ENCODE assay signal across 1 cellular context in the genomic region with DNA sequence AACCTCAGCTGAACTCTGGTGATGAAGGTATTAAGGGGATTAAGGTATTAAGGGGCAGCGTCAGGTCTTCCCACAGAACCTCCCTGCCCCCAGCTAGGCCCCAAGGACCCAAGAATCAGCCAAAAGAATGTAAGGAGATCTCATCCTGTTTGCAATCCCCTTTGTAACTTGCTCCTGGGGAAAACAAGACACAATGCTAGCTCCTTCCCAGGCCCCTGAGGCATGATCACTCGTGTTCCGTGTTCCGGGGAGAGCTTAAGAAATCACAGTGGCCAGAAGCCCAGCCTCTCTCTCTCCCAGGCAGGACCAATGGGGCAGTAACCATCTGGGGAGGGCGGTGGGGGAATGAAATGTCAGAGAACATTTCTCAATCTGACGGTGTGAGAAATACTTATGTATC.
TF ChIP-seq lines count a peak whose summit lies in the region.

No MANE protein-coding gene starts in this region.

TF ChIP-seq in WTC11, 78 proteins besides CTCF, POLR2A, EP300 and RAD21:
- TF ChIP-seq EMX1 (CRISPR knock-in tag; IDR thresholded peaks at IDR 0.05) (no peak), ZNF232 (CRISPR knock-in tag; IDR thresholded peaks at IDR 0.05) (no peak), ZNF138 (CRISPR knock-in tag; conservative IDR thresholded peaks at IDR 0.05) (no peak), ZNF317 (CRISPR knock-in tag; IDR thresholded peaks at IDR 0.05; ENCODE audit: borderline replicate concordance, low read depth) (no peak), ZNF219 (CRISPR knock-in tag; IDR thresholded peaks at IDR 0.05; ENCODE audit: borderline replicate concordance) (no peak), NFYB (CRISPR knock-in tag; conservative IDR thresholded peaks at IDR 0.05; ENCODE audit: low read depth) (no peak), CBFB (CRISPR knock-in tag; IDR thresholded peaks at IDR 0.05; ENCODE audit: low read depth) (no peak), SOX15 (CRISPR knock-in tag; IDR thresholded peaks at IDR 0.05) (no peak), TP53 (CRISPR knock-in tag; IDR thresholded peaks at IDR 0.05) (no peak), ZBTB21 (CRISPR knock-in tag; IDR thresholded peaks at IDR 0.05; ENCODE audit: borderline replicate concordance) (no peak), FOXK1 (CRISPR knock-in tag; IDR thresholded peaks at IDR 0.05) (no peak), CREB1 (CRISPR knock-in tag; IDR thresholded peaks at IDR 0.05) (no peak), NFATC4 (CRISPR knock-in tag; IDR thresholded peaks at IDR 0.05) (no peak)
- TF ChIP-seq, protein P1, sequence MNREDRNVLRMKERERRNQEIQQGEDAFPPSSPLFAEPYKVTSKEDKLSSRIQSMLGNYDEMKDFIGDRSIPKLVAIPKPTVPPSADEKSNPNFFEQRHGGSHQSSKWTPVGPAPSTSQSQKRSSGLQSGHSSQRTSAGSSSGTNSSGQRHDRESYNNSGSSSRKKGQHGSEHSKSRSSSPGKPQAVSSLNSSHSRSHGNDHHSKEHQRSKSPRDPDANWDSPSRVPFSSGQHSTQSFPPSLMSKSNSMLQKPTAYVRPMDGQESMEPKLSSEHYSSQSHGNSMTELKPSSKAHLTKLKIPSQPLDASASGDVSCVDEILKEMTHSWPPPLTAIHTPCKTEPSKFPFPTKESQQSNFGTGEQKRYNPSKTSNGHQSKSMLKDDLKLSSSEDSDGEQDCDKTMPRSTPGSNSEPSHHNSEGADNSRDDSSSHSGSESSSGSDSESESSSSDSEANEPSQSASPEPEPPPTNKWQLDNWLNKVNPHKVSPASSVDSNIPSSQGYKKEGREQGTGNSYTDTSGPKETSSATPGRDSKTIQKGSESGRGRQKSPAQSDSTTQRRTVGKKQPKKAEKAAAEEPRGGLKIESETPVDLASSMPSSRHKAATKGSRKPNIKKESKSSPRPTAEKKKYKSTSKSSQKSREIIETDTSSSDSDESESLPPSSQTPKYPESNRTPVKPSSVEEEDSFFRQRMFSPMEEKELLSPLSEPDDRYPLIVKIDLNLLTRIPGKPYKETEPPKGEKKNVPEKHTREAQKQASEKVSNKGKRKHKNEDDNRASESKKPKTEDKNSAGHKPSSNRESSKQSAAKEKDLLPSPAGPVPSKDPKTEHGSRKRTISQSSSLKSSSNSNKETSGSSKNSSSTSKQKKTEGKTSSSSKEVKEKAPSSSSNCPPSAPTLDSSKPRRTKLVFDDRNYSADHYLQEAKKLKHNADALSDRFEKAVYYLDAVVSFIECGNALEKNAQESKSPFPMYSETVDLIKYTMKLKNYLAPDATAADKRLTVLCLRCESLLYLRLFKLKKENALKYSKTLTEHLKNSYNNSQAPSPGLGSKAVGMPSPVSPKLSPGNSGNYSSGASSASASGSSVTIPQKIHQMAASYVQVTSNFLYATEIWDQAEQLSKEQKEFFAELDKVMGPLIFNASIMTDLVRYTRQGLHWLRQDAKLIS (CRISPR knock-in tag; IDR thresholded peaks at IDR 0.05; ENCODE audit: borderline replicate concordance): no peak
- TF ChIP-seq, protein P2, sequence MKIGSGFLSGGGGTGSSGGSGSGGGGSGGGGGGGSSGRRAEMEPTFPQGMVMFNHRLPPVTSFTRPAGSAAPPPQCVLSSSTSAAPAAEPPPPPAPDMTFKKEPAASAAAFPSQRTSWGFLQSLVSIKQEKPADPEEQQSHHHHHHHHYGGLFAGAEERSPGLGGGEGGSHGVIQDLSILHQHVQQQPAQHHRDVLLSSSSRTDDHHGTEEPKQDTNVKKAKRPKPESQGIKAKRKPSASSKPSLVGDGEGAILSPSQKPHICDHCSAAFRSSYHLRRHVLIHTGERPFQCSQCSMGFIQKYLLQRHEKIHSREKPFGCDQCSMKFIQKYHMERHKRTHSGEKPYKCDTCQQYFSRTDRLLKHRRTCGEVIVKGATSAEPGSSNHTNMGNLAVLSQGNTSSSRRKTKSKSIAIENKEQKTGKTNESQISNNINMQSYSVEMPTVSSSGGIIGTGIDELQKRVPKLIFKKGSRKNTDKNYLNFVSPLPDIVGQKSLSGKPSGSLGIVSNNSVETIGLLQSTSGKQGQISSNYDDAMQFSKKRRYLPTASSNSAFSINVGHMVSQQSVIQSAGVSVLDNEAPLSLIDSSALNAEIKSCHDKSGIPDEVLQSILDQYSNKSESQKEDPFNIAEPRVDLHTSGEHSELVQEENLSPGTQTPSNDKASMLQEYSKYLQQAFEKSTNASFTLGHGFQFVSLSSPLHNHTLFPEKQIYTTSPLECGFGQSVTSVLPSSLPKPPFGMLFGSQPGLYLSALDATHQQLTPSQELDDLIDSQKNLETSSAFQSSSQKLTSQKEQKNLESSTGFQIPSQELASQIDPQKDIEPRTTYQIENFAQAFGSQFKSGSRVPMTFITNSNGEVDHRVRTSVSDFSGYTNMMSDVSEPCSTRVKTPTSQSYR (CRISPR knock-in tag; IDR thresholded peaks at IDR 0.05): no peak
- TF ChIP-seq, protein P3, sequence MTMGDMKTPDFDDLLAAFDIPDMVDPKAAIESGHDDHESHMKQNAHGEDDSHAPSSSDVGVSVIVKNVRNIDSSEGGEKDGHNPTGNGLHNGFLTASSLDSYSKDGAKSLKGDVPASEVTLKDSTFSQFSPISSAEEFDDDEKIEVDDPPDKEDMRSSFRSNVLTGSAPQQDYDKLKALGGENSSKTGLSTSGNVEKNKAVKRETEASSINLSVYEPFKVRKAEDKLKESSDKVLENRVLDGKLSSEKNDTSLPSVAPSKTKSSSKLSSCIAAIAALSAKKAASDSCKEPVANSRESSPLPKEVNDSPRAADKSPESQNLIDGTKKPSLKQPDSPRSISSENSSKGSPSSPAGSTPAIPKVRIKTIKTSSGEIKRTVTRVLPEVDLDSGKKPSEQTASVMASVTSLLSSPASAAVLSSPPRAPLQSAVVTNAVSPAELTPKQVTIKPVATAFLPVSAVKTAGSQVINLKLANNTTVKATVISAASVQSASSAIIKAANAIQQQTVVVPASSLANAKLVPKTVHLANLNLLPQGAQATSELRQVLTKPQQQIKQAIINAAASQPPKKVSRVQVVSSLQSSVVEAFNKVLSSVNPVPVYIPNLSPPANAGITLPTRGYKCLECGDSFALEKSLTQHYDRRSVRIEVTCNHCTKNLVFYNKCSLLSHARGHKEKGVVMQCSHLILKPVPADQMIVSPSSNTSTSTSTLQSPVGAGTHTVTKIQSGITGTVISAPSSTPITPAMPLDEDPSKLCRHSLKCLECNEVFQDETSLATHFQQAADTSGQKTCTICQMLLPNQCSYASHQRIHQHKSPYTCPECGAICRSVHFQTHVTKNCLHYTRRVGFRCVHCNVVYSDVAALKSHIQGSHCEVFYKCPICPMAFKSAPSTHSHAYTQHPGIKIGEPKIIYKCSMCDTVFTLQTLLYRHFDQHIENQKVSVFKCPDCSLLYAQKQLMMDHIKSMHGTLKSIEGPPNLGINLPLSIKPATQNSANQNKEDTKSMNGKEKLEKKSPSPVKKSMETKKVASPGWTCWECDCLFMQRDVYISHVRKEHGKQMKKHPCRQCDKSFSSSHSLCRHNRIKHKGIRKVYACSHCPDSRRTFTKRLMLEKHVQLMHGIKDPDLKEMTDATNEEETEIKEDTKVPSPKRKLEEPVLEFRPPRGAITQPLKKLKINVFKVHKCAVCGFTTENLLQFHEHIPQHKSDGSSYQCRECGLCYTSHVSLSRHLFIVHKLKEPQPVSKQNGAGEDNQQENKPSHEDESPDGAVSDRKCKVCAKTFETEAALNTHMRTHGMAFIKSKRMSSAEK (CRISPR knock-in tag; IDR thresholded peaks at IDR 0.05; ENCODE audit: borderline replicate concordance): no peak
